9 cellular contexts compared by ENCODE assay signal in genomic region chr5:178152491-178153444, GRCh38. TPM values are rescaled to one million over a fixed set of nuclear protein-coding genes. Genes with fewer than 3 reads are reported as not detected.
DNase-seq lines count a peak whose midpoint lies in the region; ATAC-seq and TF ChIP-seq lines count a peak whose summit lies in the region.
"Had no signal": no experiment of that assay in that cellular context is flagged by ENCODE, and none has a peak within 500 bp of the region (broad histone marks: within the 10 kb centered on the region; RNA-seq: fewer than 3 reads in every experiment).

No MANE protein-coding gene starts in this region.

- intact Hi-C loops in left ventricle myocardium inferior (cut with micrococcal nuclease) (no loop called here), cardiac septum (cut with DNase I) (loop anchor here (2.0 kb wide), 1 partner anchor 52 kb away; the partner anchor contains the start of gene HNRNPAB), body of pancreas (cut with DNase I) (no loop called here), aorta (cut with DNase I) (loop anchor here in 1 of 2 donors (5.0 kb wide), 1 partner anchor 55 kb away; no protein-coding TSS in a partner anchor)

- 41 to 48% methylated on average over 31 of the region's 31 CpGs for WGBS in body of pancreas, 2 donors
- WGBS in mesodermal cell (ENCODE audit: insufficient coverage in 2 of 2), 2 experiments = 49 to 52% methylated on average over 15 to 28 of the region's 31 CpGs
- WGBS in aorta, 2 donors = 51 to 52% methylated on average over 31 of the region's 31 CpGs

- in situ Hi-C loops in KBM-7 (cut with MboI; ENCODE audit: low pct_unique_long_range_greater_than_20kb, low sequenced_read_pairs) = loop anchor here (10.0 kb wide), 1 partner anchor 78 kb away; no protein-coding TSS in a partner anchor

- H3K4me1 ChIP-seq in left ventricle myocardium inferior (peaks cover 34% of the 10 kb centered on the region), body of pancreas (peaks cover 29% of the 10 kb centered on the region), mesodermal cell (ENCODE audit: control insufficient read depth, insufficient read depth, low read length, poor library complexity, severe bottlenecking) (peaks cover 8% of the 10 kb centered on the region), aorta (ENCODE audit: control insufficient read depth in 1 of 2, insufficient read depth in 2 of 2, low read length in 2 of 2) (no peaks in the 10 kb centered on the region)

- H3K4me3 ChIP-seq in left ventricle myocardium inferior = peak overlapping the region; percentile 99
- peak overlapping the region; percentile 39 to 59 for H3K4me3 ChIP-seq in body of pancreas
- H3K4me3 ChIP-seq in mesodermal cell (ENCODE audit: extremely low read depth, insufficient read depth, low read length, poor library complexity, severe bottlenecking) = peak overlapping the region; percentile 82
- H3K4me3 ChIP-seq in aorta (ENCODE audit: low read length in 2 of 2) = peak overlapping the region; percentile 20 to 60

- TF ChIP-seq POLR2A in body of pancreas (IDR thresholded peaks at IDR 0.05) = no peak

- H3K27me3 ChIP-seq in left ventricle myocardium inferior (ENCODE audit: low read depth) (no peaks in the 10 kb centered on the region), body of pancreas (no peaks in the 10 kb centered on the region), aorta (ENCODE audit: control insufficient read depth in 1 of 2, insufficient read depth in 2 of 2, low read length in 1 of 2) (no peaks in the 10 kb centered on the region)

- peak overlapping the region; percentile 82 for H3K27ac ChIP-seq in left ventricle myocardium inferior (replicated peaks)
- H3K27ac ChIP-seq in body of pancreas = peak overlapping the region in 3 of 4 donors; percentile 39 to 81 (median 65)
- no peak overlapping the region for H3K27ac ChIP-seq in mesodermal cell (ENCODE audit: low read depth, low read length, severe bottlenecking)
- no peak overlapping the region for H3K27ac ChIP-seq in aorta (ENCODE audit: low read depth in 1 of 2, low read length in 2 of 2)

- H3K9me3 ChIP-seq in left ventricle myocardium inferior (replicated peaks) (no peaks in the 10 kb centered on the region), body of pancreas (no peaks in the 10 kb centered on the region), mesodermal cell (ENCODE audit: control insufficient read depth, low read length) (no peaks in the 10 kb centered on the region), aorta (ENCODE audit: control insufficient read depth, low read length) (no peaks in the 10 kb centered on the region)

- TF ChIP-seq CTCF in left ventricle myocardium inferior (IDR thresholded peaks at IDR 0.05; ENCODE audit: borderline replicate concordance) (no peak), body of pancreas (IDR thresholded peaks at IDR 0.05) (no peak)

- DNase-seq in left ventricle myocardium inferior (no peak), cardiac septum (ENCODE audit: low spot score) (no peak), body of pancreas (no peak), aorta (peak in 1 of 2 donors; percentile 73), KBM-7 (no peak)
- DNase-seq in activated CD8-positive, alpha-beta memory T cell treated with anti-CD3 and anti-CD28 coated beads, Interleukin-2, amount 50 U/mL, for 48 hours = no peak

- H3K36me3 ChIP-seq in left ventricle myocardium inferior (peaks cover 35% of the 10 kb centered on the region), body of pancreas (replicated peaks in 1 of 2; ENCODE audit: insufficient read depth in 1 of 2, low read depth in 2 of 2) (peaks cover 8 to 19% of the 10 kb centered on the region in 2 donors), mesodermal cell (ENCODE audit: control insufficient read depth, insufficient read depth, low read length) (peaks cover 46% of the 10 kb centered on the region), aorta (ENCODE audit: control insufficient read depth in 1 of 2, insufficient read depth in 2 of 2, low read length in 1 of 2) (peaks cover 0 to 2% of the 10 kb centered on the region in 2 donors)

- ATAC-seq in body of pancreas (no peak), aorta (ENCODE audit: low FRiP score) (no peak), GM21528 (IDR thresholded peaks at IDR 0.05; ENCODE audit: low FRiP score, unreplicated experiment) (no peak)

RNA-seq across cellular contexts. Expression of gene NHP2, which starts 0.9 kb away (rescaled TPM):
- 78.1 TPM for total RNA-seq in left ventricle myocardium inferior
- total RNA-seq in cardiac septum = 77.2 TPM
- 10 to 100 TPM; 63.9 to 80.2 TPM for total RNA-seq in body of pancreas
- 167 TPM for polyA plus RNA-seq in mesodermal cell (2013, experiment 1 of 2)
- 149 TPM for polyA plus RNA-seq in mesodermal cell (2013, experiment 2 of 2)
- 10 to 100 TPM; 55.7 to 70.6 TPM for total RNA-seq in aorta
- 100 to 1,000 TPM in 1 of 2 donors, 10 to 100 TPM in 1; 96.2 to 130 TPM for polyA plus RNA-seq in aorta

RNA-seq across cellular contexts. Expression of gene RMND5B, which starts 22.0 kb away (rescaled TPM):
- total RNA-seq in left ventricle myocardium inferior (38.9 TPM), cardiac septum (38.3 TPM), body of pancreas (10 to 100 TPM; 25.7 to 49.8 TPM), aorta (10 to 100 TPM; 35.0 to 38.8 TPM)
- 15.8 TPM for polyA plus RNA-seq in mesodermal cell (2013, experiment 1 of 2)
- 14.9 TPM for polyA plus RNA-seq in mesodermal cell (2013, experiment 2 of 2)
- polyA plus RNA-seq in aorta = 10 to 100 TPM; 28.2 to 38.9 TPM

RNA-seq across cellular contexts. Expression of gene GMCL2, which starts 34.4 kb away (rescaled TPM):
- total RNA-seq in left ventricle myocardium inferior (not detected), cardiac septum (not detected), body of pancreas (not detected), aorta (not detected)
- polyA plus RNA-seq in mesodermal cell (2013, experiment 1 of 2) = not detected
- not detected for polyA plus RNA-seq in mesodermal cell (2013, experiment 2 of 2)
- polyA plus RNA-seq in aorta = not detected
- total RNA-seq: RPMI7951 had no signal

RNA-seq across cellular contexts. Expression of gene N4BP3, which starts 39.4 kb away (rescaled TPM):
- total RNA-seq in left ventricle myocardium inferior (1.8 TPM), cardiac septum (2.0 TPM), body of pancreas (1 to 10 TPM in 1 of 2 donors, under 1 TPM in 1; 0.52 to 2.6 TPM), aorta (1 to 10 TPM in 1 of 2 donors, under 1 TPM in 1; 0.19 to 2.0 TPM)
- polyA plus RNA-seq in mesodermal cell (2013, experiment 1 of 2) = 3.5 TPM
- 2.0 TPM for polyA plus RNA-seq in mesodermal cell (2013, experiment 2 of 2)
- under 1 TPM; 0.03 to 0.13 TPM for polyA plus RNA-seq in aorta

RNA-seq across cellular contexts. Expression of gene HNRNPAB, which starts 51.6 kb away (rescaled TPM):
- total RNA-seq in left ventricle myocardium inferior (85.2 TPM), cardiac septum (105 TPM), body of pancreas (10 to 100 TPM; 42.0 to 73.8 TPM), aorta (100 to 1,000 TPM in 1 of 2 donors, 10 to 100 TPM in 1; 84.9 to 112 TPM)
- polyA plus RNA-seq in mesodermal cell (2013, experiment 1 of 2) = 177 TPM
- polyA plus RNA-seq in mesodermal cell (2013, experiment 2 of 2) = 160 TPM
- polyA plus RNA-seq in aorta = 10 to 100 TPM; 62.5 to 80.5 TPM

Comparison
In these comparisons a context has a peak if more than half of its experiments do, and no peak if none do; other contexts are left out.
1. H3K27ac ChIP-seq: peak in left ventricle myocardium inferior (single experiment) and body of pancreas (3 of 4); none in mesodermal cell (single experiment) and aorta (0 of 2).
2. H3K4me3 ChIP-seq: peak in every context shown above with its lines; median percentile 99 in left ventricle myocardium inferior; 82 in mesodermal cell; 49 in body of pancreas; 40 in aorta.